ENCODE assay signal across 10 cellular contexts in the genomic region with DNA sequence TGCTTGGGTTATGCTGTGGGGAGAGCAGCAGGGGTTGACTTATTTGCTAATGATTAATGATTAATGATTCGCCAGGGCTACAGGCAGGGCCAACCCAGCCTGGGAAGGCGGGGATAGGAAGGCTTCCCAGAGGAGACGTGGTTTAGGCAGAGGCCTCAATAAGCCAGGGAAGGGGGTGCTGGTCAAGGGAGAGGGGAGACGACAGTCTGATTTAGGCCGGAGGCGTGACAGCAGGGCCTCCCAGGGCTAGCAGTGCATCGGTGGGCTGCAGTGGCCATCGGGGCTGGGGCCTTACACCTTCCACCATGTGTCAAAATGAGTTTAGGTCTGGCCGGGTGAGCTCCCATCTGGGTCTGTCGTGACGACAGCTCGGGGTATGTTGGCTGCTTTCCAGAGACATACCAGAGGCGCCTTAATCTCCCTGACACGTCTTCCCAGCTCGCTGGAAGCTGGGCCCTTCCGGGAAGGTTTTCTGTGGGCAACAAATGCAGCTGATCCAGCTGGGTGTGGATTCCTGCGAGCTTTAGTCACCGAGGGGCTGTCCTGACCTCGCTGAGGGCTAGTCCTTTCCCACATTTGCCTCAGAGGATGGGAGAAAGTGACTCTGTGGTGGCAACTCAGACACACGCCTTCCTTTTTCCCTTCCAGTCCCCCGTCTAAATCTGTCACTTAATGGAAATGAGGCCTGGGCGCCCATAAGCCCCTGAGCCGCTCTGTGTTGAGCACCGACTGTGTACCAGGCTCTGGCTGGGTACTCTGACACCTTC. TPM values are rescaled to one million over a fixed set of nuclear protein-coding genes. Genes with fewer than 3 reads are reported as not detected.
A peak's percentile ranks its signal among the peaks of the same experiment; 100 is the strongest.
DNase-seq lines count a peak whose midpoint lies in the region; ATAC-seq and TF ChIP-seq lines count a peak whose summit lies in the region.
"Had no signal": no experiment of that assay in that cellular context is flagged by ENCODE, and none has a peak within 500 bp of the region (broad histone marks: within the 10 kb centered on the region; RNA-seq: fewer than 3 reads in every experiment).

No MANE protein-coding gene starts in this region.

- ATAC-seq in Panc1: peak; percentile 30
- no peak for ATAC-seq in HG03108 (IDR thresholded peaks at IDR 0.05; ENCODE audit: unreplicated experiment)
- ATAC-seq in GM19467 (IDR thresholded peaks at IDR 0.05; ENCODE audit: unreplicated experiment): no peak

- no peaks in the 10 kb centered on the region for H3K36me3 Mint-ChIP-seq in Caco-2 (ENCODE audit: insufficient read depth, unreplicated experiment)
- H3K36me3 Mint-ChIP-seq in osteocyte (ENCODE audit: unreplicated experiment): no peaks in the 10 kb centered on the region

- 0 out of 2 replicates have a peak overlapping the region, but pooled peaks have one; percentile 13 for H3K4me3 ChIP-seq in Caco-2 (ENCODE audit: low read depth, low read length)
- H3K4me3 ChIP-seq in Panc1 (ENCODE audit: low read depth in 2 of 2, low read length in 2 of 2): no peak overlapping the region

- BruUV-seq in Caco-2 (replicated peaks; lab: Mats Ljungman, UMichigan) (no TSS peak), Panc1 (replicated peaks; lab: Mats Ljungman, UMichigan) (no TSS peak)

- in situ Hi-C loops in Panc1 (cut with HindIII; ENCODE audit: low pct_unique_long_range_greater_than_20kb, low sequenced_read_pairs): no loop called here

- H3K27me3 Mint-ChIP-seq in Caco-2 (ENCODE audit: insufficient read depth, unreplicated experiment) (no peaks in the 10 kb centered on the region), osteocyte (ENCODE audit: unreplicated experiment) (no peaks in the 10 kb centered on the region)

- H3K9me3 ChIP-seq in Caco-2 (no peaks in the 10 kb centered on the region), Panc1 (ENCODE audit: control insufficient read depth, insufficient read depth, low read depth, low read length) (no peaks in the 10 kb centered on the region)

- CTCF ChIA-PET in Caco-2 (lab: Charles Lee) (interaction anchor here (0.5 to 1.2 kb wide), 3 partner anchors 71 to 175 kb away, joined by 3 to 6 read pairs (median 3); no protein-coding TSS in a partner anchor), Panc1 (lab: Charles Lee) (no interaction called here)

- POLR2A ChIA-PET in Caco-2 (lab: Charles Lee): interaction anchor here (0.5 to 0.6 kb wide), 2 partner anchors 85 to 279 kb away, joined by 4 to 7 read pairs; no protein-coding TSS in a partner anchor
- POLR2A ChIA-PET in Panc1 (lab: Charles Lee): no interaction called here

- H3K27ac Mint-ChIP-seq in Caco-2 (ENCODE audit: unreplicated experiment) (peak overlapping the region; percentile 95), osteocyte (ENCODE audit: unreplicated experiment) (peak overlapping the region; percentile 98)

- no peak for TF ChIP-seq CTCF in Caco-2 (IDR thresholded peaks at IDR 0.05; ENCODE audit: insufficient read depth in 1 of 2, low read depth in 1 of 2, low read length in 1 of 2, severe bottlenecking in 1 of 2, unreplicated experiment in 1 of 2)
- TF ChIP-seq CTCF in Panc1 (IDR thresholded peaks at IDR 0.05): no peak
- no peak for TF ChIP-seq CTCF in osteocyte (IDR thresholded peaks at IDR 0.05)

- intact Hi-C loops in Caco-2 (cut with micrococcal nuclease; ENCODE audit: unreplicated experiment) (no loop called here), Panc1 (cut with micrococcal nuclease; ENCODE audit: unreplicated experiment) (no loop called here)

- H3K4me1 Mint-ChIP-seq in Caco-2 (ENCODE audit: low read depth, unreplicated experiment) (peaks cover 12% of the 10 kb centered on the region), osteocyte (ENCODE audit: unreplicated experiment) (peaks cover 23% of the 10 kb centered on the region)

- H3K4me1 ChIP-seq in Caco-2 (peaks cover 23% of the 10 kb centered on the region), Panc1 (ENCODE audit: control insufficient read depth, insufficient read depth, low read length) (no peaks in the 10 kb centered on the region; the same call in 1 of the 2 replicates)

- H3K4me3 Mint-ChIP-seq in Caco-2 (ENCODE audit: unreplicated experiment) (peak overlapping the region; percentile 69), osteocyte (ENCODE audit: unreplicated experiment) (peak overlapping the region; percentile 15)

- no peak overlapping the region for H3K27ac ChIP-seq in Panc1 (ENCODE audit: low read length)
- H3K27ac ChIP-seq: KMS-11 had no signal

- no peaks in the 10 kb centered on the region for H3K27me3 ChIP-seq in Caco-2 (replicated peaks; ENCODE audit: control insufficient read depth, insufficient read depth, low read length)
- no peaks in the 10 kb centered on the region for H3K27me3 ChIP-seq in Panc1 (ENCODE audit: control insufficient read depth, insufficient read depth, low read length)

- no peaks in the 10 kb centered on the region for H3K9me3 Mint-ChIP-seq in Caco-2 (ENCODE audit: unreplicated experiment)
- no peaks in the 10 kb centered on the region for H3K9me3 Mint-ChIP-seq in osteocyte (ENCODE audit: unreplicated experiment)

- DNase-seq in Caco-2: peak; percentile 75 to 81
- DNase-seq in Panc1 (ENCODE audit: low read depth, low spot score): no peak
- DNase-seq in fibroblast of peridontal ligament (ENCODE audit: extremely low read depth): peak; percentile 97
- peak; percentile 94 for DNase-seq in osteocyte (ENCODE audit: extremely low spot score, unreplicated experiment)
- no peak for DNase-seq in activated CD4-positive, alpha-beta T cell treated with anti-CD3 and anti-CD28 coated beads for 1 hour
- DNase-seq in stimulated activated CD4-positive, alpha-beta T cell treated with anti-CD3 and anti-CD28 coated beads, Interleukin-2, amount 100 ng/mL, for 48 hours: no peak
- DNase-seq: activated effector memory CD4-positive, alpha-beta T cell treated with anti-CD3 and anti-CD28 coated beads, Interleukin-2, amount 50 U/mL, for 16 hours had no signal

- no peaks in the 10 kb centered on the region for H3K36me3 ChIP-seq in Caco-2 (ENCODE audit: control insufficient read depth, insufficient read depth, low read length)
- H3K36me3 ChIP-seq in Panc1 (ENCODE audit: control insufficient read depth, insufficient read depth, low read length): no peaks in the 10 kb centered on the region

RNA-seq across cellular contexts. Expression of gene SLC1A7, which starts 3.7 kb away (rescaled TPM):
- total RNA-seq in Caco-2 (2022) (not detected in 2 replicates), Panc1 (2021; ENCODE audit: unreplicated experiment) (0.31 TPM), osteocyte (not detected in 2 replicates)
- 0.67 TPM for polyA plus RNA-seq in Panc1 (2012; ENCODE audit: insufficient read length)

RNA-seq across cellular contexts. Expression of gene CPT2, which starts 50.5 kb away (rescaled TPM):
- total RNA-seq in Caco-2 (2022) (12.5 and 14.4 TPM in 2 replicates), Panc1 (2021; ENCODE audit: unreplicated experiment) (18.9 TPM), osteocyte (15.6 and 16.6 TPM in 2 replicates)
- 18.8 TPM for polyA plus RNA-seq in Panc1 (2012; ENCODE audit: insufficient read length)

Comparison
In these comparisons a context has a peak if more than half of its experiments do, and no peak if none do; other contexts are left out.
1. DNase-seq: peak in Caco-2 (2 of 2), fibroblast of peridontal ligament (single experiment) and osteocyte (single experiment); none in Panc1 (single experiment), activated CD4-positive, alpha-beta T cell treated with anti-CD3 and anti-CD28 coated beads for 1 hour (single experiment) and stimulated activated CD4-positive, alpha-beta T cell treated with anti-CD3 and anti-CD28 coated beads, Interleukin-2, amount 100 ng/mL, for 48 hours (0 of 2).